In the genomic region with DNA sequence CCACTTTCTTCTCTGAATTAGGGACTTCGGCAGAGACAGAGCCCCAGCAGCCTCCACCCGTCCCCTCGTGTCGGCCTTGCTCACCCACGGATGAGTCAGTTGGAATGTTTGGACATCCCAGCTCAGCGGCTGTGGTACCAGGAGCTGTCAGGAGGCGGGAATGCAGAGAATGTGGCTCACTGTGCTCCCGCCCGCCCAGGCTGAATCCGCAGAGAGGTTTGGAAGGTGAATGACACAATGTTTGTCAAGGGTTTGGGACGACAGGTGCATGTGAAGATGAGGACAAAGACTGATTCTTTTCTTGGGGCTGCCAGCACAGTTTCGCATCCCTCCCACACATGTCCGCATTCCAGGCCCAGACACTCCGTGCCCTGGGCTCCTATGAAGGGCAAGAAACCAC, we compare ENCODE assay signal across 10 cellular contexts. TPM values are rescaled to one million over a fixed set of nuclear protein-coding genes. Genes with fewer than 3 reads are reported as not detected.
DNase-seq lines count a peak whose midpoint lies in the region; ATAC-seq, FAIRE-seq and TF ChIP-seq lines count a peak whose summit lies in the region.
"Had no signal": no experiment of that assay in that cellular context is flagged by ENCODE, and none has a peak within 500 bp of the region (broad histone marks: within the 10 kb centered on the region; RNA-seq: fewer than 3 reads in every experiment).

No MANE protein-coding gene starts in this region.

- no peaks in the 10 kb centered on the region for H3K9me3 Mint-ChIP-seq in activated CD8-positive, alpha-beta T cell treated with anti-CD3 and anti-CD28 coated beads, Interleukin-2, amount 10 ng/mL, durations not matched to agents 7 days and 5 days (ENCODE audit: insufficient read depth)
- H3K9me3 Mint-ChIP-seq in activated CD8-positive, alpha-beta T cell treated with anti-CD3 and anti-CD28 coated beads for 36 hours: no peaks in the 10 kb centered on the region
- peaks cover 0 to 1% (median 0%) of the 10 kb centered on the region in 11 donors for H3K9me3 Mint-ChIP-seq in naive thymus-derived CD4-positive, alpha-beta T cell
- H3K9me3 Mint-ChIP-seq: central memory CD8-positive, alpha-beta T cell had no signal

- no peak for ATAC-seq in activated CD8-positive, alpha-beta T cell treated with anti-CD3 and anti-CD28 coated beads, Interleukin-2, amount 10 ng/mL, durations not matched to agents 7 days and 5 days
- no peak for ATAC-seq in activated CD8-positive, alpha-beta T cell treated with anti-CD3 and anti-CD28 coated beads for 36 hours
- ATAC-seq in body of pancreas (peak; percentile 49), HepG2 (peak; percentile 77), upper lobe of left lung (ENCODE audit: low FRiP score in 2 of 2) (peak; percentile 40 to 81)
- no peak for ATAC-seq in naive thymus-derived CD4-positive, alpha-beta T cell

- 43 to 63% methylated on average over 14 of the region's 14 CpGs for WGBS in body of pancreas, 2 donors
- 2% methylated on average over 13 of the region's 14 CpGs for WGBS in HepG2 (ENCODE audit: low lambda C conversion rate)
- 63 to 66% methylated on average over 14 of the region's 14 CpGs for WGBS in upper lobe of left lung, 2 donors

- DNase-seq in activated CD8-positive, alpha-beta T cell treated with anti-CD3 and anti-CD28 coated beads, Interleukin-2, amount 10 ng/mL, durations not matched to agents 7 days and 5 days: no peak
- DNase-seq in activated CD8-positive, alpha-beta T cell treated with anti-CD3 and anti-CD28 coated beads for 36 hours: no peak
- DNase-seq in body of pancreas (peak; percentile 48 to 71 (median 58)), HepG2 (ENCODE audit: low spot score) (peak; percentile 85), upper lobe of left lung (peak in 1 of 2 donors; percentile 34), NCI-H128 (lab: John Stamatoyannopoulos, UW; ENCODE audit: unreplicated experiment) (no peak), SKM-1 (lab: John Stamatoyannopoulos, UW; ENCODE audit: unreplicated experiment) (no peak)
- no peak for DNase-seq in naive thymus-derived CD4-positive, alpha-beta T cell

- peaks cover 4% of the 10 kb centered on the region for H3K36me3 Mint-ChIP-seq in activated CD8-positive, alpha-beta T cell treated with anti-CD3 and anti-CD28 coated beads, Interleukin-2, amount 10 ng/mL, durations not matched to agents 7 days and 5 days (ENCODE audit: low read depth)
- H3K36me3 Mint-ChIP-seq in activated CD8-positive, alpha-beta T cell treated with anti-CD3 and anti-CD28 coated beads for 36 hours (ENCODE audit: low read depth): no peaks in the 10 kb centered on the region
- H3K36me3 Mint-ChIP-seq in naive thymus-derived CD4-positive, alpha-beta T cell: peaks cover 0 to 4% (median 0%) of the 10 kb centered on the region in 5 donors

- H3K9ac ChIP-seq in HepG2 (ENCODE audit: insufficient read depth, low read depth, low read length): no peak overlapping the region
- H3K9ac ChIP-seq: BLaER1 had no signal

- CTCF ChIA-PET in activated CD8-positive, alpha-beta T cell treated with anti-CD3 and anti-CD28 coated beads, Interleukin-2, amount 10 ng/mL, durations not matched to agents 7 days and 5 days (lab: Charles Lee): interaction anchor here (2.2 kb wide), 1 partner anchor 11 kb away, joined by 6 read pairs; no protein-coding TSS in a partner anchor
- CTCF ChIA-PET in activated CD8-positive, alpha-beta T cell treated with anti-CD3 and anti-CD28 coated beads for 36 hours (lab: Charles Lee): no interaction called here
- CTCF ChIA-PET in HepG2 (lab: Yijun Ruan, JAX; ENCODE audit: low intra/inter-chr PET ratio, low total read pairs): no interaction called here
- CTCF ChIA-PET in naive thymus-derived CD4-positive, alpha-beta T cell (lab: Charles Lee): no interaction called here

- no peak overlapping the region for H3K4me3 Mint-ChIP-seq in activated CD8-positive, alpha-beta T cell treated with anti-CD3 and anti-CD28 coated beads, Interleukin-2, amount 10 ng/mL, durations not matched to agents 7 days and 5 days
- no peak overlapping the region for H3K4me3 Mint-ChIP-seq in activated CD8-positive, alpha-beta T cell treated with anti-CD3 and anti-CD28 coated beads for 36 hours
- no peak overlapping the region for H3K4me3 Mint-ChIP-seq in naive thymus-derived CD4-positive, alpha-beta T cell
- H3K4me3 Mint-ChIP-seq: central memory CD8-positive, alpha-beta T cell had no signal

- BruUV-seq in HepG2 (replicated peaks; lab: Mats Ljungman, UMichigan): no TSS peak

- H3K27ac Mint-ChIP-seq in activated CD8-positive, alpha-beta T cell treated with anti-CD3 and anti-CD28 coated beads, Interleukin-2, amount 10 ng/mL, durations not matched to agents 7 days and 5 days: peak overlapping the region; percentile 37
- H3K27ac Mint-ChIP-seq in activated CD8-positive, alpha-beta T cell treated with anti-CD3 and anti-CD28 coated beads for 36 hours: no peak overlapping the region
- H3K27ac Mint-ChIP-seq in naive thymus-derived CD4-positive, alpha-beta T cell: no peak overlapping the region

- no peaks in the 10 kb centered on the region for H3K27me3 ChIP-seq in body of pancreas
- no peaks in the 10 kb centered on the region for H3K27me3 ChIP-seq in HepG2 (ENCODE audit: control insufficient read depth in 1 of 2, insufficient read depth in 2 of 2, low read length in 2 of 2)
- no peaks in the 10 kb centered on the region for H3K27me3 ChIP-seq in upper lobe of left lung
- no peaks in the 10 kb centered on the region for H3K27me3 ChIP-seq in naive thymus-derived CD4-positive, alpha-beta T cell (ENCODE audit: control insufficient read depth in 2 of 2, insufficient read depth in 2 of 2, low read length in 2 of 2)
- H3K27me3 ChIP-seq: BLaER1 had no signal

- FAIRE-seq in HepG2 (lab: Jason Lieb, UNC): peak; percentile 68

- H3K79me2 ChIP-seq in HepG2 (ENCODE audit: insufficient read depth, low read length): no peaks in the 10 kb centered on the region

- H4K20me1 ChIP-seq in HepG2 (ENCODE audit: insufficient read depth, low read length): no peaks in the 10 kb centered on the region
- H4K20me1 ChIP-seq: BLaER1 had no signal

- POLR2A ChIA-PET in activated CD8-positive, alpha-beta T cell treated with anti-CD3 and anti-CD28 coated beads, Interleukin-2, amount 10 ng/mL, durations not matched to agents 7 days and 5 days (lab: Charles Lee): no interaction called here
- POLR2A ChIA-PET in activated CD8-positive, alpha-beta T cell treated with anti-CD3 and anti-CD28 coated beads for 36 hours (lab: Charles Lee): no interaction called here
- POLR2A ChIA-PET in HepG2 (lab: Yijun Ruan, JAX): interaction anchor here (1.0 kb wide), 2 partner anchors 10 to 39 kb away, joined by 3 read pairs; a partner anchor contains a TSS
- POLR2A ChIA-PET in naive thymus-derived CD4-positive, alpha-beta T cell (lab: Charles Lee): no interaction called here

- in situ Hi-C loops in HepG2 (cut with HindIII; ENCODE audit: extremely low pct_ligation_motif_present, low pct_unique_long_range_greater_than_20kb): no loop called here

- H2AFZ ChIP-seq in HepG2 (ENCODE audit: low read length): no peak overlapping the region

- H3K27me3 Mint-ChIP-seq in activated CD8-positive, alpha-beta T cell treated with anti-CD3 and anti-CD28 coated beads, Interleukin-2, amount 10 ng/mL, durations not matched to agents 7 days and 5 days (ENCODE audit: low read depth): no peaks in the 10 kb centered on the region
- H3K27me3 Mint-ChIP-seq in activated CD8-positive, alpha-beta T cell treated with anti-CD3 and anti-CD28 coated beads for 36 hours: no peaks in the 10 kb centered on the region
- no peaks in the 10 kb centered on the region for H3K27me3 Mint-ChIP-seq in naive thymus-derived CD4-positive, alpha-beta T cell

- no peak for TF ChIP-seq RAD21 in HepG2 (CRISPR knock-in tag; IDR thresholded peaks at IDR 0.05)

- H3K4me1 Mint-ChIP-seq in activated CD8-positive, alpha-beta T cell treated with anti-CD3 and anti-CD28 coated beads, Interleukin-2, amount 10 ng/mL, durations not matched to agents 7 days and 5 days (ENCODE audit: low read depth): peaks cover 72% of the 10 kb centered on the region
- H3K4me1 Mint-ChIP-seq in activated CD8-positive, alpha-beta T cell treated with anti-CD3 and anti-CD28 coated beads for 36 hours (ENCODE audit: low read depth): peaks cover 6% of the 10 kb centered on the region
- H3K4me1 Mint-ChIP-seq in naive thymus-derived CD4-positive, alpha-beta T cell: peaks cover 0 to 36% (median 0%) of the 10 kb centered on the region in 7 donors
- H3K4me1 Mint-ChIP-seq: central memory CD8-positive, alpha-beta T cell had no signal

- TF ChIP-seq EP300 in HepG2 (IDR thresholded peaks at IDR 0.05; ENCODE audit: low read depth in 2 of 2, low read length in 2 of 2) (peak; percentile 57 to 64; a peak in 3 of 4 replicates), HepG2 (CRISPR knock-in tag; IDR thresholded peaks at IDR 0.05; ENCODE audit: borderline replicate concordance) (peak; percentile 84; the same call in 1 of the 2 replicates), upper lobe of left lung (IDR thresholded peaks at IDR 0.05) (no peak)

- H3K4me1 ChIP-seq in body of pancreas: peaks cover 44% of the 10 kb centered on the region
- H3K4me1 ChIP-seq in HepG2 (ENCODE audit: insufficient read depth, low read length): peaks cover 69% of the 10 kb centered on the region
- H3K4me1 ChIP-seq in upper lobe of left lung: peaks cover 8 to 31% (median 16%) of the 10 kb centered on the region in 4 donors
- no peaks in the 10 kb centered on the region for H3K4me1 ChIP-seq in naive thymus-derived CD4-positive, alpha-beta T cell (ENCODE audit: control insufficient read depth in 2 of 2, insufficient read depth in 2 of 2, low read length in 2 of 2)

- peak overlapping the region in 3 of 4 donors; percentile 28 to 71 (median 71) for H3K27ac ChIP-seq in body of pancreas
- no peak overlapping the region for H3K27ac ChIP-seq in HepG2 (ENCODE audit: extremely low read length, insufficient read depth, low read length)
- peak overlapping the region; percentile 7 to 64 (median 28) for H3K27ac ChIP-seq in upper lobe of left lung
- H3K27ac ChIP-seq in naive thymus-derived CD4-positive, alpha-beta T cell (ENCODE audit: low read depth, low read length): no peak overlapping the region
- H3K27ac ChIP-seq: BLaER1 had no signal

- H3K9me3 ChIP-seq in body of pancreas: no peaks in the 10 kb centered on the region
- H3K9me3 ChIP-seq in HepG2 (ENCODE audit: low read length): no peaks in the 10 kb centered on the region
- H3K9me3 ChIP-seq in upper lobe of left lung: no peaks in the 10 kb centered on the region
- H3K9me3 ChIP-seq in naive thymus-derived CD4-positive, alpha-beta T cell (ENCODE audit: control insufficient read depth in 2 of 3, low read length in 3 of 3): no peaks in the 10 kb centered on the region
- H3K9me3 ChIP-seq: BLaER1 had no signal

- TF ChIP-seq CTCF in activated CD8-positive, alpha-beta T cell treated with anti-CD3 and anti-CD28 coated beads for 36 hours (IDR thresholded peaks at IDR 0.05): no peak
- TF ChIP-seq CTCF in body of pancreas (IDR thresholded peaks at IDR 0.05): no peak
- TF ChIP-seq CTCF in HepG2 (CRISPR knock-in tag; IDR thresholded peaks at IDR 0.05): no peak
- TF ChIP-seq CTCF in upper lobe of left lung (IDR thresholded peaks at IDR 0.05): no peak

- no peak overlapping the region for H3K4me3 ChIP-seq in body of pancreas
- no peak overlapping the region for H3K4me3 ChIP-seq in HepG2 (replicated peaks in 1 of 3; ENCODE audit: insufficient read depth in 1 of 3, low read depth in 2 of 3, low read length in 3 of 3)
- no peak overlapping the region for H3K4me3 ChIP-seq in upper lobe of left lung
- no peak overlapping the region for H3K4me3 ChIP-seq in naive thymus-derived CD4-positive, alpha-beta T cell (ENCODE audit: low read length)
- H3K4me3 ChIP-seq: BLaER1 had no signal

- H3K36me3 ChIP-seq in body of pancreas (replicated peaks in 1 of 2; ENCODE audit: insufficient read depth in 1 of 2, low read depth in 2 of 2) (no peaks in the 10 kb centered on the region), HepG2 (replicated peaks in 1 of 2; ENCODE audit: control insufficient read depth in 1 of 2, insufficient read depth in 2 of 2, low read length in 2 of 2) (no peaks in the 10 kb centered on the region), upper lobe of left lung (no peaks in the 10 kb centered on the region)
- no peaks in the 10 kb centered on the region for H3K36me3 ChIP-seq in naive thymus-derived CD4-positive, alpha-beta T cell (ENCODE audit: control insufficient read depth in 2 of 3, insufficient read depth in 3 of 3, low read length in 3 of 3)
- H3K36me3 ChIP-seq: BLaER1 had no signal

- intact Hi-C loops in activated CD8-positive, alpha-beta T cell treated with anti-CD3 and anti-CD28 coated beads for 36 hours (cut with micrococcal nuclease): no loop called here
- intact Hi-C loops in body of pancreas (cut with DNase I): no loop called here
- intact Hi-C loops in HepG2 (cut with micrococcal nuclease; ENCODE audit: unreplicated experiment): loop anchor here (1.0 kb wide), 1 partner anchor 42 kb away; no protein-coding TSS in a partner anchor
- intact Hi-C loops in naive thymus-derived CD4-positive, alpha-beta T cell (cut with micrococcal nuclease): no loop called here

- TF ChIP-seq POLR2A in body of pancreas (IDR thresholded peaks at IDR 0.05): no peak
- TF ChIP-seq POLR2A in HepG2 (IDR thresholded peaks at IDR 0.05; ENCODE audit: insufficient read depth in 1 of 2, low read depth in 2 of 2, low read length in 2 of 2): no peak
- no peak for TF ChIP-seq POLR2A in upper lobe of left lung (IDR thresholded peaks at IDR 0.05)

- 0 out of 2 replicates have a peak overlapping the region, but pooled peaks have one; percentile 8 for H3K4me2 ChIP-seq in HepG2 (ENCODE audit: low read depth, low read length)
- H3K4me2 ChIP-seq: BLaER1 had no signal

RNA-seq across cellular contexts. Expression of a gene that starts 39.6 kb away (rescaled TPM):
- total RNA-seq in activated CD8-positive, alpha-beta T cell treated with anti-CD3 and anti-CD28 coated beads, Interleukin-2, amount 10 ng/mL, durations not matched to agents 7 days and 5 days: 100 to 1,000 TPM; 532 to 569 TPM
- total RNA-seq in activated CD8-positive, alpha-beta T cell treated with anti-CD3 and anti-CD28 coated beads for 36 hours: 100 to 1,000 TPM; 160 to 161 TPM
- total RNA-seq in body of pancreas: 1 to 10 TPM in 1 of 2 donors, under 1 TPM in 1; 0.52 to 1.3 TPM
- 1.5 and 3.6 TPM in 2 replicates for total RNA-seq in HepG2 (2016; rRNA removed; fragmentation: Illumina TruSeq; extraction: Trizol)
- 0.53 and 1.6 TPM in 2 replicates for total RNA-seq in HepG2 (2016; cell fraction: cytosol; rRNA removed; fragmentation: Illumina TruSeq; extraction: Trizol; ENCODE audit: low read depth)
- total RNA-seq in HepG2 (2016; cell fraction: insoluble cytoplasmic fraction; rRNA removed; fragmentation: Illumina TruSeq; extraction: Trizol): 1.7 and 3.2 TPM in 2 replicates
- total RNA-seq in HepG2 (2016; cell fraction: membrane; rRNA removed; fragmentation: Illumina TruSeq; extraction: Trizol): 2.6 TPM in 2 replicates
- total RNA-seq in HepG2 (2016; cell fraction: nucleus; rRNA removed; fragmentation: Illumina TruSeq; extraction: Trizol): 5.2 and 5.5 TPM in 2 replicates
- 8.5 and 12.1 TPM in 2 replicates for polyA plus RNA-seq in HepG2 (2011; rRNA removed)
- 3.0 and 4.2 TPM in 2 replicates for polyA plus RNA-seq in HepG2 (2011; cell fraction: cytosol; rRNA removed)
- polyA plus RNA-seq in HepG2 (2011; cell fraction: nucleus; rRNA removed): 48.8 and 59.2 TPM in 2 replicates
- polyA plus RNA-seq in HepG2 (2012): 1.4 and 5.2 TPM in 2 replicates
- polyA plus RNA-seq in HepG2 (2016; cell fraction: cytosol; fragmentation: Illumina TruSeq; extraction: Trizol; ENCODE audit: low read depth): 0.17 and 0.26 TPM in 2 replicates
- polyA plus RNA-seq in HepG2 (2016; cell fraction: insoluble cytoplasmic fraction; fragmentation: Illumina TruSeq; extraction: Trizol; ENCODE audit: low read depth): 1.1 and 1.3 TPM in 2 replicates
- 0.64 and 0.93 TPM in 2 replicates for polyA plus RNA-seq in HepG2 (2016; cell fraction: membrane; fragmentation: Illumina TruSeq; extraction: Trizol; ENCODE audit: low read depth)
- 13.6 and 20.3 TPM in 2 replicates for polyA plus RNA-seq in HepG2 (2016; cell fraction: nucleus; fragmentation: Illumina TruSeq; extraction: Trizol; ENCODE audit: insufficient read depth, low read depth)
- polyA minus RNA-seq in HepG2 (2011; rRNA and poly(A)+ RNA removed; ENCODE audit: low replicate concordance): 11.5 and 35.1 TPM in 2 replicates
- 3.8 and 5.5 TPM in 2 replicates for polyA minus RNA-seq in HepG2 (2011; cell fraction: cytosol; rRNA and poly(A)+ RNA removed)
- polyA minus RNA-seq in HepG2 (2011; cell fraction: nucleus; rRNA and poly(A)+ RNA removed): 4.1 and 7.1 TPM in 2 replicates
- 10 to 100 TPM in 1 of 6 donors, 1 to 10 TPM in 4, under 1 TPM in 1; 0.89 to 16.9 (median 3.8) TPM for total RNA-seq in upper lobe of left lung
- total RNA-seq in naive thymus-derived CD4-positive, alpha-beta T cell: 100 to 1,000 TPM in 1 of 5 experiments, under 1 TPM in 2, not detected in 2; 0.64 to 260 (median 0.98) TPM
- not detected for polyA plus RNA-seq in naive thymus-derived CD4-positive, alpha-beta T cell

RNA-seq across cellular contexts. Expression of a gene that starts 59.7 kb away (rescaled TPM):
- 100 to 1,000 TPM; 135 to 140 TPM for total RNA-seq in activated CD8-positive, alpha-beta T cell treated with anti-CD3 and anti-CD28 coated beads, Interleukin-2, amount 10 ng/mL, durations not matched to agents 7 days and 5 days
- 10 to 100 TPM; 44.3 to 45.7 TPM for total RNA-seq in activated CD8-positive, alpha-beta T cell treated with anti-CD3 and anti-CD28 coated beads for 36 hours
- total RNA-seq in body of pancreas (not detected), HepG2 (2016; rRNA removed; fragmentation: Illumina TruSeq; extraction: Trizol) (not detected in 2 replicates), upper lobe of left lung (10 to 100 TPM in 1 of 6 donors, 1 to 10 TPM in 4, under 1 TPM in 1; 0.98 to 11.7 (median 5.1) TPM)
- total RNA-seq in HepG2 (2016; cell fraction: cytosol; rRNA removed; fragmentation: Illumina TruSeq; extraction: Trizol; ENCODE audit: low read depth): not detected in 2 replicates
- not detected in 2 replicates for total RNA-seq in HepG2 (2016; cell fraction: insoluble cytoplasmic fraction; rRNA removed; fragmentation: Illumina TruSeq; extraction: Trizol)
- not detected in 2 replicates for total RNA-seq in HepG2 (2016; cell fraction: membrane; rRNA removed; fragmentation: Illumina TruSeq; extraction: Trizol)
- total RNA-seq in HepG2 (2016; cell fraction: nucleus; rRNA removed; fragmentation: Illumina TruSeq; extraction: Trizol): not detected in 2 replicates
- polyA plus RNA-seq in HepG2 (2011; rRNA removed): 0.07 TPM in 1 of 2 replicates, not detected in the other
- polyA plus RNA-seq in HepG2 (2011; cell fraction: cytosol; rRNA removed): 0.05 TPM in 1 of 2 replicates, not detected in the other
- not detected in 2 replicates for polyA plus RNA-seq in HepG2 (2011; cell fraction: nucleus; rRNA removed)
- 0.07 TPM in 1 of 2 replicates, not detected in the other for polyA plus RNA-seq in HepG2 (2012)
- not detected in 2 replicates for polyA plus RNA-seq in HepG2 (2016; cell fraction: cytosol; fragmentation: Illumina TruSeq; extraction: Trizol; ENCODE audit: low read depth)
- not detected in 2 replicates for polyA plus RNA-seq in HepG2 (2016; cell fraction: insoluble cytoplasmic fraction; fragmentation: Illumina TruSeq; extraction: Trizol; ENCODE audit: low read depth)
- polyA plus RNA-seq in HepG2 (2016; cell fraction: membrane; fragmentation: Illumina TruSeq; extraction: Trizol; ENCODE audit: low read depth): not detected in 2 replicates
- not detected in 2 replicates for polyA plus RNA-seq in HepG2 (2016; cell fraction: nucleus; fragmentation: Illumina TruSeq; extraction: Trizol; ENCODE audit: insufficient read depth, low read depth)
- polyA minus RNA-seq in HepG2 (2011; rRNA and poly(A)+ RNA removed; ENCODE audit: low replicate concordance): not detected in 2 replicates
- not detected in 2 replicates for polyA minus RNA-seq in HepG2 (2011; cell fraction: cytosol; rRNA and poly(A)+ RNA removed)
- not detected in 2 replicates for polyA minus RNA-seq in HepG2 (2011; cell fraction: nucleus; rRNA and poly(A)+ RNA removed)
- 100 to 1,000 TPM in 1 of 5 experiments, 10 to 100 TPM in 2, 1 to 10 TPM in 1, under 1 TPM in 1; 0.49 to 158 (median 46.0) TPM for total RNA-seq in naive thymus-derived CD4-positive, alpha-beta T cell
- polyA plus RNA-seq in naive thymus-derived CD4-positive, alpha-beta T cell: 1 to 10 TPM; 2.0 to 6.3 TPM

Comparison
In these comparisons a context has a peak if more than half of its experiments do, and no peak if none do; other contexts are left out.
1. ATAC-seq: peak in body of pancreas (single experiment), HepG2 (single experiment) and upper lobe of left lung (2 of 2); none in activated CD8-positive, alpha-beta T cell treated with anti-CD3 and anti-CD28 coated beads, Interleukin-2, amount 10 ng/mL, durations not matched to agents 7 days and 5 days (single experiment), activated CD8-positive, alpha-beta T cell treated with anti-CD3 and anti-CD28 coated beads for 36 hours (single experiment) and naive thymus-derived CD4-positive, alpha-beta T cell (single experiment).
2. DNase-seq: peak in body of pancreas (4 of 4) and HepG2 (single experiment); none in activated CD8-positive, alpha-beta T cell treated with anti-CD3 and anti-CD28 coated beads, Interleukin-2, amount 10 ng/mL, durations not matched to agents 7 days and 5 days (single experiment), activated CD8-positive, alpha-beta T cell treated with anti-CD3 and anti-CD28 coated beads for 36 hours (single experiment), NCI-H128 (single experiment), naive thymus-derived CD4-positive, alpha-beta T cell (0 of 9) and SKM-1 (single experiment).
3. H3K27ac ChIP-seq: peak in body of pancreas (3 of 4) and upper lobe of left lung (4 of 4); none in HepG2 (single experiment) and naive thymus-derived CD4-positive, alpha-beta T cell (single experiment).